In the genomic region with DNA sequence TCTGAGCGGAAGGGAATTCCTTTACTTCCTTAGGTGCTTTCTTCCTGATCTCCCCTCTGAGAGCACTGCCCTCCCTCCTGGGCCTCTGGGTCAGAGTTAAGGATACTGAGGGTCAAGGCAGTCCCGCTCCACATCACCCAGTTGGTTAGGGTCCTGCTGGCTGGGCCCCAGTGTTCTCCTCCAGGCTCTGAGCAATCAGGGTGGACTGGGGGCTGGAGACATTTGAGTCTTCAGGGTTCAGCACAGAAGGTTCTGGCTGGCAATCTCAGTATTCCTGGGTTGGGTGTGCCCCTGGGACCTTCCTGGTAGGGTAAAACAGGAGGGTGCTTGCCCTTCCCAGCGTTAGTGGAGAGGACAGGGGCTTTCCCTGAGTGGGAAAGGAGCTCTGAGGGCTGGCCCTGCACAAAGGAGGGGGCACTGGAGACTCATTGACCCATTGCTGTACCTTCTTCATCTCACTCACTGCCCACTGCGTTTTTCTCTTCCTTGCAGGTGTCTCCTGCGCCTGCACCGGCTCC, we compare ENCODE assay signal across 10 cellular contexts. TPM values are rescaled to one million over a fixed set of nuclear protein-coding genes. Genes with fewer than 3 reads are reported as not detected.
DNase-seq lines count a peak whose midpoint lies in the region; ATAC-seq and TF ChIP-seq lines count a peak whose summit lies in the region.
"Had no signal": no experiment of that assay in that cellular context is flagged by ENCODE, and none has a peak within 500 bp of the region (broad histone marks: within the 10 kb centered on the region; RNA-seq: fewer than 3 reads in every experiment).

No MANE protein-coding gene starts in this region.

- no peaks in the 10 kb centered on the region for H3K79me1 ChIP-seq in mesenchymal stem cell (replicated peaks; ENCODE audit: low read length, poor library complexity, severe bottlenecking)

- no peak overlapping the region for H3K14ac ChIP-seq in mesenchymal stem cell (ENCODE audit: low read length in 2 of 2)

- no peak overlapping the region for H2AK5ac ChIP-seq in mesenchymal stem cell (ENCODE audit: low read length, severe bottlenecking)

- peak overlapping the region; percentile 75 for H3K9ac ChIP-seq in mesenchymal stem cell (ENCODE audit: low read length)
- peak overlapping the region; percentile 36 to 78 for H3K9ac ChIP-seq in stomach smooth muscle (ENCODE audit: low read length in 2 of 2)

- H3K27me3 Mint-ChIP-seq in dendritic cell treated with granulocyte-macrophage colony-stimulating factor and Interleukin-4, amounts not matched to agents 40 ng/mL and 50 ng/mL, for 4 days = peaks cover 94% of the 10 kb centered on the region

- no peak overlapping the region for H2BK5ac ChIP-seq in mesenchymal stem cell (ENCODE audit: low read depth, low read length, poor library complexity, severe bottlenecking)

- peaks cover 16 to 59% of the 10 kb centered on the region in 2 experiments for H3K27me3 ChIP-seq in mesenchymal stem cell (ENCODE audit: control insufficient read depth in 1 of 2, insufficient read depth in 1 of 2, low read length in 2 of 2)
- H3K27me3 ChIP-seq in stomach smooth muscle (ENCODE audit: control insufficient read depth in 1 of 2, insufficient read depth in 2 of 2, low read length in 2 of 2) = peaks cover 17 to 32% of the 10 kb centered on the region in 2 donors

- H3K27ac Mint-ChIP-seq in dendritic cell treated with granulocyte-macrophage colony-stimulating factor and Interleukin-4, amounts not matched to agents 40 ng/mL and 50 ng/mL, for 4 days = no peak overlapping the region

- H4K8ac ChIP-seq in mesenchymal stem cell (ENCODE audit: low read length) = no peak overlapping the region

- H3K4me2 ChIP-seq in mesenchymal stem cell (ENCODE audit: low read length, poor library complexity, severe bottlenecking) = no peak overlapping the region

- H3K4me3 ChIP-seq in mesenchymal stem cell (ENCODE audit: insufficient read depth in 1 of 2, low read depth in 1 of 2, low read length in 2 of 2) = peak overlapping the region in 1 of 2 experiments; percentile 75
- peak overlapping the region; percentile 73 to 78 for H3K4me3 ChIP-seq in stomach smooth muscle (ENCODE audit: low read length in 2 of 2)

- H3K4me1 Mint-ChIP-seq in dendritic cell treated with granulocyte-macrophage colony-stimulating factor and Interleukin-4, amounts not matched to agents 40 ng/mL and 50 ng/mL, for 4 days (ENCODE audit: low read depth) = peaks cover 26% of the 10 kb centered on the region

- H3K9me3 Mint-ChIP-seq in dendritic cell treated with granulocyte-macrophage colony-stimulating factor and Interleukin-4, amounts not matched to agents 40 ng/mL and 50 ng/mL, for 4 days = no peaks in the 10 kb centered on the region

- 11% methylated on average over 6 of the region's 6 CpGs for WGBS in mesenchymal stem cell

- no peak for TF ChIP-seq CTCF in RWPE1 (conservative IDR thresholded peaks at IDR 0.05; ENCODE audit: low read depth)

- no peak overlapping the region for H2BK120ac ChIP-seq in mesenchymal stem cell (ENCODE audit: low read depth, low read length)

- no peak overlapping the region for H2BK12ac ChIP-seq in mesenchymal stem cell (ENCODE audit: low read length in 2 of 2)

- no peak overlapping the region for H3K4ac ChIP-seq in mesenchymal stem cell (ENCODE audit: low read depth in 1 of 2, low read length in 2 of 2)

- no peak for ATAC-seq in HG03095 (IDR thresholded peaks at IDR 0.05; ENCODE audit: unreplicated experiment)

- H3K27ac ChIP-seq in RWPE1 = peak overlapping the region; percentile 24
- no peak overlapping the region for H3K27ac ChIP-seq in mesenchymal stem cell (ENCODE audit: low read length, poor library complexity, severe bottlenecking)
- H3K27ac ChIP-seq in stomach smooth muscle (ENCODE audit: low read length) = peak overlapping the region; percentile 69
- H3K27ac ChIP-seq: VCaP had no signal

- POLR2A ChIA-PET in RWPE1 (lab: Yijun Ruan, JAX; ENCODE audit: low non-redundant PET) = no interaction called here

- intact Hi-C loops in dendritic cell treated with granulocyte-macrophage colony-stimulating factor and Interleukin-4, amounts not matched to agents 40 ng/mL and 50 ng/mL, for 4 days (cut with micrococcal nuclease) = no loop called here

- no peak overlapping the region for H2AFZ ChIP-seq in mesenchymal stem cell (ENCODE audit: low read depth, low read length)

- CTCF ChIA-PET in RWPE1 (lab: Yijun Ruan, JAX) = no interaction called here

- DNase-seq in RWPE1 (ENCODE audit: low spot score) = no peak
- DNase-seq in mesenchymal stem cell = no peak
- no peak for DNase-seq in LoVo (ENCODE audit: low spot score)
- DNase-seq in Ammon's horn (ENCODE audit: low spot score) = no peak
- DNase-seq: NCI-H2081 treated with DMSO at 0.1 percent for 48 hours; stimulated activated CD4-positive, alpha-beta T cell treated with anti-CD3 and anti-CD28 coated beads, Interleukin-12 subunit alpha, Interleukin-12 subunit beta, amount 100 ng/mL, for 4 hours had no signal

- H4K91ac ChIP-seq in mesenchymal stem cell (ENCODE audit: low read length) = no peak overlapping the region

- H3K36me3 ChIP-seq in mesenchymal stem cell (ENCODE audit: control insufficient read depth in 1 of 2, insufficient read depth in 2 of 2, low read depth in 1 of 2, low read length in 2 of 2) (no peaks in the 10 kb centered on the region), stomach smooth muscle (ENCODE audit: control insufficient read depth in 2 of 2, insufficient read depth in 2 of 2, low read length in 2 of 2) (no peaks in the 10 kb centered on the region)

- peaks cover 19% of the 10 kb centered on the region for H3K4me1 ChIP-seq in mesenchymal stem cell (ENCODE audit: control insufficient read depth, insufficient read depth, low read depth, low read length)
- peaks cover 15% of the 10 kb centered on the region for H3K4me1 ChIP-seq in stomach smooth muscle (ENCODE audit: control insufficient read depth, insufficient read depth, low read length)

- H3K18ac ChIP-seq in mesenchymal stem cell (ENCODE audit: low read depth in 1 of 2, low read length in 2 of 2) = no peak overlapping the region

- no peak overlapping the region for H2BK15ac ChIP-seq in mesenchymal stem cell (ENCODE audit: low read depth, poor library complexity, severe bottlenecking)

- no peak overlapping the region for H3K23ac ChIP-seq in mesenchymal stem cell (ENCODE audit: low read length in 2 of 2)

- H3K4me3 Mint-ChIP-seq in dendritic cell treated with granulocyte-macrophage colony-stimulating factor and Interleukin-4, amounts not matched to agents 40 ng/mL and 50 ng/mL, for 4 days = peak overlapping the region; percentile 69

- H3K9me3 ChIP-seq in mesenchymal stem cell (ENCODE audit: control insufficient read depth, low read length) (no peaks in the 10 kb centered on the region), stomach smooth muscle (ENCODE audit: control insufficient read depth in 2 of 2, low read length in 2 of 2) (no peaks in the 10 kb centered on the region)

- H3K36me3 Mint-ChIP-seq in dendritic cell treated with granulocyte-macrophage colony-stimulating factor and Interleukin-4, amounts not matched to agents 40 ng/mL and 50 ng/mL, for 4 days (ENCODE audit: low read depth) = no peaks in the 10 kb centered on the region

RNA-seq across cellular contexts. Expression of gene MT1M, which starts 0.4 kb away (rescaled TPM):
- 0.08 TPM for polyA plus RNA-seq in mesenchymal stem cell (2013, experiment 1 of 2)
- not detected for polyA plus RNA-seq in mesenchymal stem cell (2013, experiment 2 of 2)

RNA-seq across cellular contexts. Expression of gene MT1A, which starts 5.6 kb away (rescaled TPM):
- 0.68 TPM for polyA plus RNA-seq in mesenchymal stem cell (2013, experiment 1 of 2)
- polyA plus RNA-seq in mesenchymal stem cell (2013, experiment 2 of 2) = 0.60 TPM

RNA-seq across cellular contexts. Expression of gene MT1E, which starts 7.3 kb away (rescaled TPM):
- 93.8 TPM for polyA plus RNA-seq in mesenchymal stem cell (2013, experiment 1 of 2)
- 92.9 TPM for polyA plus RNA-seq in mesenchymal stem cell (2013, experiment 2 of 2)

RNA-seq across cellular contexts. Expression of gene MT1B, which starts 18.8 kb away (rescaled TPM):
- polyA plus RNA-seq in mesenchymal stem cell (2013, experiment 1 of 2) = not detected
- polyA plus RNA-seq in mesenchymal stem cell (2013, experiment 2 of 2) = not detected

RNA-seq across cellular contexts. Expression of gene MT2A, which starts 24.5 kb away (rescaled TPM):
- 1,482 TPM for polyA plus RNA-seq in mesenchymal stem cell (2013, experiment 1 of 2)
- polyA plus RNA-seq in mesenchymal stem cell (2013, experiment 2 of 2) = 1,482 TPM
